ENCODE assay signal across 10 cellular contexts in genomic region chr18:48723016-48723415, GRCh38.
"Had no signal": no experiment of that assay in that cellular context is flagged by ENCODE, and none has a peak within 500 bp of the region (broad histone marks: within the 10 kb centered on the region; RNA-seq: fewer than 3 reads in every experiment).

No MANE protein-coding gene starts in this region.

- H3K4me1 ChIP-seq: HAP-1 had no signal

- H3K27ac ChIP-seq: GM23248, HL-60 had no signal

- DNase-seq: GM23248, GOT3, H7, HFFc6, IMR-90, KG1 had no signal

- H3K36me3 ChIP-seq: HAP-1 had no signal

- H2AFZ ChIP-seq: GM23248 had no signal

- H3K9me3 ChIP-seq: HAP-1 had no signal

- ATAC-seq: HCT116, K562 had no signal

- FAIRE-seq: K562 had no signal

- H3K4me3 ChIP-seq: GM23248, HAP-1, K562 had no signal

- H3K9ac ChIP-seq: GM23248 had no signal
